27 cellular contexts compared by ENCODE assay signal in the genomic region with DNA sequence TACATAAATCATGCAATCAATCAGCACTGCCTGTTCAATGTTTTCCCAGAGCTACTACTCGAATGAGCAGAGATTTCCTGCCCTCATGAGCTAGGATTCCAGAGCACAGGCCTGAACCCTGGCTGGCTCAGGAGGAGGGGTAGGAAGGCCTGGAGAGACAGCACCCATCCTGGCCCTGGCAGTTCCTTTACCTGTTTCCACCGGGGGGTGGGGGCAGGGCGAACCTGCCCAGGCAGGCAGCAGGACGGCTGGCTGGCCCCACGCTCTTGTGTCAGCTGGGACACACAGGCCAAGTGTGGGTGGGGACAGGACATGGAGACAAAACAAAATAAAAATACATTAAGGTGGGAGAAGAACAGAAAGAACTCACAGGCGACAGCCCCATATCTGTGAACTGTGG.
DNase-seq lines count a peak whose midpoint lies in the region; ATAC-seq, FAIRE-seq and TF ChIP-seq lines count a peak whose summit lies in the region.
"Had no signal": no experiment of that assay in that cellular context is flagged by ENCODE, and none has a peak within 500 bp of the region (broad histone marks: within the 10 kb centered on the region; RNA-seq: fewer than 3 reads in every experiment).

No MANE protein-coding gene starts in this region.

- no peak overlapping the region for H3K9ac ChIP-seq in trophoblast cell (ENCODE audit: low read length)

- H3K4me3 ChIP-seq in CD4-positive, CD25-positive, alpha-beta regulatory T cell (ENCODE audit: low read depth, low read length) = no peak overlapping the region
- no peak overlapping the region for H3K4me3 ChIP-seq in bronchial epithelial cell (ENCODE audit: low read depth, low read length)
- no peak overlapping the region for H3K4me3 ChIP-seq in trophoblast cell (ENCODE audit: low read depth, low read length)
- no peak overlapping the region for H3K4me3 ChIP-seq in transverse colon
- H3K4me3 ChIP-seq: A549, MG63, stomach had no signal

- H3K36me3 Mint-ChIP-seq in CD4-positive, CD25-positive, alpha-beta regulatory T cell = peaks cover 57% of the 10 kb centered on the region
- peaks cover 7% of the 10 kb centered on the region for H3K36me3 Mint-ChIP-seq in activated T-helper 1 cell treated with anti-CD3 and anti-CD28 coated beads, Interleukin-12 subunit alpha, Interleukin-12 subunit beta, Interleukin-2, Interleukin-4 antibody, amounts not matched to agents 30 ng/mL and 10 ng/mL and 1 ng/mL, durations not matched to agents 14 hours and 24 hours and 36 hours (ENCODE audit: low read depth)

- no peak overlapping the region for H4K12ac ChIP-seq in trophoblast cell (ENCODE audit: low read depth, low read length)

- H3K4me3 Mint-ChIP-seq in CD4-positive, CD25-positive, alpha-beta regulatory T cell = no peak overlapping the region
- H3K4me3 Mint-ChIP-seq in activated T-helper 1 cell treated with anti-CD3 and anti-CD28 coated beads, Interleukin-12 subunit alpha, Interleukin-12 subunit beta, Interleukin-2, Interleukin-4 antibody, amounts not matched to agents 30 ng/mL and 10 ng/mL and 1 ng/mL, durations not matched to agents 14 hours and 24 hours and 36 hours = no peak overlapping the region
- H3K4me3 Mint-ChIP-seq: effector memory CD8-positive, alpha-beta T cell; IgD-negative memory B cell; natural killer cell treated with Interleukin-12 subunit alpha and Interleukin-12 subunit beta and Interleukin-15 and Interleukin-18, amount 100 ng/mL, for 72 hours had no signal

- no peak overlapping the region for H3K23ac ChIP-seq in trophoblast cell (ENCODE audit: low read length)

- H3K9me3 Mint-ChIP-seq in CD4-positive, CD25-positive, alpha-beta regulatory T cell = no peaks in the 10 kb centered on the region
- H3K9me3 Mint-ChIP-seq in activated T-helper 1 cell treated with anti-CD3 and anti-CD28 coated beads, Interleukin-12 subunit alpha, Interleukin-12 subunit beta, Interleukin-2, Interleukin-4 antibody, amounts not matched to agents 30 ng/mL and 10 ng/mL and 1 ng/mL, durations not matched to agents 14 hours and 24 hours and 36 hours = no peaks in the 10 kb centered on the region
- H3K9me3 Mint-ChIP-seq: effector memory CD8-positive, alpha-beta T cell; IgD-negative memory B cell; natural killer cell treated with Interleukin-12 subunit alpha and Interleukin-12 subunit beta and Interleukin-15 and Interleukin-18, amount 100 ng/mL, for 72 hours had no signal

- H3K27ac Mint-ChIP-seq in CD4-positive, CD25-positive, alpha-beta regulatory T cell = peak overlapping the region in 2 of 3 donors; percentile 0 to 45
- no peak overlapping the region for H3K27ac Mint-ChIP-seq in activated T-helper 1 cell treated with anti-CD3 and anti-CD28 coated beads, Interleukin-12 subunit alpha, Interleukin-12 subunit beta, Interleukin-2, Interleukin-4 antibody, amounts not matched to agents 30 ng/mL and 10 ng/mL and 1 ng/mL, durations not matched to agents 14 hours and 24 hours and 36 hours
- H3K27ac Mint-ChIP-seq: effector memory CD8-positive, alpha-beta T cell; IgD-negative memory B cell; natural killer cell treated with Interleukin-12 subunit alpha and Interleukin-12 subunit beta and Interleukin-15 and Interleukin-18, amount 100 ng/mL, for 72 hours had no signal

- ATAC-seq in CD4-positive, CD25-positive, alpha-beta regulatory T cell (ENCODE audit: low read depth in 2 of 2) = no peak
- peak; percentile 60 for ATAC-seq in left ventricle myocardium superior
- ATAC-seq in HG02970 (IDR thresholded peaks at IDR 0.05; ENCODE audit: low FRiP score, unreplicated experiment) = no peak
- ATAC-seq: A549; effector memory CD8-positive, alpha-beta T cell; natural killer cell treated with Interleukin-12 subunit alpha and Interleukin-12 subunit beta and Interleukin-15 and Interleukin-18, amount 100 ng/mL, for 72 hours had no signal

- H3K4me2 ChIP-seq in trophoblast cell (ENCODE audit: low read length) = no peak overlapping the region
- H3K4me2 ChIP-seq: A549 had no signal

- no peak overlapping the region for H2BK5ac ChIP-seq in trophoblast cell (ENCODE audit: low read depth, low read length, poor library complexity)

- no peak overlapping the region for H2BK120ac ChIP-seq in trophoblast cell (ENCODE audit: insufficient read depth, low read length, poor library complexity)

- H3K4me1 ChIP-seq in CD4-positive, CD25-positive, alpha-beta regulatory T cell (ENCODE audit: control insufficient read depth, insufficient read depth, low read length, poor library complexity, severe bottlenecking) = no peaks in the 10 kb centered on the region
- H3K4me1 ChIP-seq in trophoblast cell (ENCODE audit: control insufficient read depth in 1 of 2, insufficient read depth in 2 of 2, low read length in 2 of 2) = peaks cover 2 to 4% of the 10 kb centered on the region in 2 experiments
- no peaks in the 10 kb centered on the region for H3K4me1 ChIP-seq in transverse colon
- H3K4me1 ChIP-seq: A549, stomach had no signal

- no peak for TF ChIP-seq CTCF in bronchial epithelial cell (IDR thresholded peaks at IDR 0.05; ENCODE audit: insufficient read depth, low read length, severe bottlenecking)
- no peak for TF ChIP-seq CTCF in transverse colon (IDR thresholded peaks at IDR 0.05)

- H3K27me3 Mint-ChIP-seq in CD4-positive, CD25-positive, alpha-beta regulatory T cell = no peaks in the 10 kb centered on the region
- H3K27me3 Mint-ChIP-seq in activated T-helper 1 cell treated with anti-CD3 and anti-CD28 coated beads, Interleukin-12 subunit alpha, Interleukin-12 subunit beta, Interleukin-2, Interleukin-4 antibody, amounts not matched to agents 30 ng/mL and 10 ng/mL and 1 ng/mL, durations not matched to agents 14 hours and 24 hours and 36 hours (ENCODE audit: insufficient read depth) = no peaks in the 10 kb centered on the region
- H3K27me3 Mint-ChIP-seq: effector memory CD8-positive, alpha-beta T cell; IgD-negative memory B cell; natural killer cell treated with Interleukin-12 subunit alpha and Interleukin-12 subunit beta and Interleukin-15 and Interleukin-18, amount 100 ng/mL, for 72 hours had no signal

- no peaks in the 10 kb centered on the region for H3K79me1 ChIP-seq in trophoblast cell (ENCODE audit: low read length)

- no peak overlapping the region for H2AK5ac ChIP-seq in trophoblast cell (ENCODE audit: low read length)

- H3K79me2 ChIP-seq in trophoblast cell (ENCODE audit: control insufficient read depth, insufficient read depth, low read length, poor library complexity) = no peaks in the 10 kb centered on the region

- in situ Hi-C loops in transverse colon (cut with MboI; ENCODE audit: low pct_ligation_motif_present in 1 of 4, low pct_unique_long_range_greater_than_20kb in 1 of 4, low sequenced_read_pairs in 3 of 4) = no loop called here

- no peak overlapping the region for H4K91ac ChIP-seq in trophoblast cell (ENCODE audit: low read depth, low read length)

- H3K18ac ChIP-seq in trophoblast cell (ENCODE audit: low read length) = no peak overlapping the region

- no peak overlapping the region for H2AFZ ChIP-seq in trophoblast cell (ENCODE audit: insufficient read depth, low read length, poor library complexity)

- FAIRE-seq in bronchial epithelial cell (lab: Jason Lieb, UNC) = no peak
- FAIRE-seq: A549, astrocyte, D721Med, islet of Langerhans had no signal

- no peaks in the 10 kb centered on the region for H3K4me1 Mint-ChIP-seq in CD4-positive, CD25-positive, alpha-beta regulatory T cell
- H3K4me1 Mint-ChIP-seq in activated T-helper 1 cell treated with anti-CD3 and anti-CD28 coated beads, Interleukin-12 subunit alpha, Interleukin-12 subunit beta, Interleukin-2, Interleukin-4 antibody, amounts not matched to agents 30 ng/mL and 10 ng/mL and 1 ng/mL, durations not matched to agents 14 hours and 24 hours and 36 hours (ENCODE audit: low read depth) = no peaks in the 10 kb centered on the region
- H3K4me1 Mint-ChIP-seq: IgD-negative memory B cell had no signal

- TF ChIP-seq POLR2A in transverse colon (IDR thresholded peaks at IDR 0.05) = no peak

- H4K8ac ChIP-seq in trophoblast cell (ENCODE audit: low read depth, low read length) = no peak overlapping the region

- no peak overlapping the region for H3K14ac ChIP-seq in trophoblast cell (ENCODE audit: low read length)

- H2BK12ac ChIP-seq in trophoblast cell (ENCODE audit: low read length) = no peak overlapping the region

- peaks cover 53% of the 10 kb centered on the region for H3K36me3 ChIP-seq in CD4-positive, CD25-positive, alpha-beta regulatory T cell (ENCODE audit: control insufficient read depth, insufficient read depth, low read length)
- H3K36me3 ChIP-seq in bronchial epithelial cell (ENCODE audit: control insufficient read depth, insufficient read depth, low read length) = peaks cover 31% of the 10 kb centered on the region
- H3K36me3 ChIP-seq in trophoblast cell (ENCODE audit: control insufficient read depth in 1 of 2, insufficient read depth in 2 of 2, low read length in 2 of 2) = peaks cover 19 to 35% of the 10 kb centered on the region in 2 experiments
- peaks cover 0 to 60% (median 14%) of the 10 kb centered on the region in 4 donors for H3K36me3 ChIP-seq in transverse colon

- no CpG with 5 or more reads among the region's 6 CpGs for WGBS in trophoblast cell (ENCODE audit: extremely low coverage, insufficient coverage, insufficient read length)
- WGBS in transverse colon (ENCODE audit: low coverage in 1 of 2), 2 donors = 38 to 75% methylated on average over 3 to 6 of the region's 6 CpGs

- no peak for DNase-seq in CD4-positive, CD25-positive, alpha-beta regulatory T cell
- peak; percentile 67 for DNase-seq in bronchial epithelial cell (ENCODE audit: low read depth)
- DNase-seq in left ventricle myocardium superior = peak; percentile 61
- no peak for DNase-seq in trophoblast cell
- no peak for DNase-seq in SIG-M5 treated with dmso at 0.1 percent for 504 hours (lab: John Stamatoyannopoulos, UW; ENCODE audit: unreplicated experiment)
- no peak for DNase-seq in transverse colon
- DNase-seq in activated T-helper 1 cell treated with anti-CD3 and anti-CD28 coated beads, Interleukin-12 subunit alpha, Interleukin-12 subunit beta, Interleukin-2, Interleukin-4 antibody, amounts not matched to agents 30 ng/mL and 10 ng/mL and 1 ng/mL, durations not matched to agents 14 hours and 24 hours and 36 hours (ENCODE audit: low spot score) = no peak
- DNase-seq: activated CD4-positive, alpha-beta T cell treated with anti-CD3 and anti-CD28 coated beads for 1 hour; activated CD8-positive, alpha-beta memory T cell treated with anti-CD3 and anti-CD28 coated beads for 24 hours; activated naive CD4-positive, alpha-beta T cell treated with anti-CD3 and anti-CD28 coated beads, Interleukin-2, amount 50 U/mL, for 16 hours; activated T-cell treated with anti-CD3 and anti-CD28 coated beads, Interleukin-2, amount 50 U/mL, for 48 hours; effector memory CD8-positive, alpha-beta T cell; hypothalamus; MG63; NCI-H1417 treated with DMSO at 0.1 percent for 48 hours; NCI-H526; SHP77; stimulated activated CD4-positive, alpha-beta T cell treated with anti-CD3 and anti-CD28 coated beads, Interleukin-4, amount 100 ng/mL, for 24 hours; stomach had no signal

- no peak overlapping the region for H3K4ac ChIP-seq in trophoblast cell (ENCODE audit: low read depth, low read length)

- no peak overlapping the region for H3K27ac ChIP-seq in CD4-positive, CD25-positive, alpha-beta regulatory T cell (ENCODE audit: insufficient read depth, low read length, poor library complexity, severe bottlenecking)
- peak overlapping the region; percentile 44 for H3K27ac ChIP-seq in trophoblast cell (ENCODE audit: low read depth, low read length)
- H3K27ac ChIP-seq in transverse colon = no peak overlapping the region
- H3K27ac ChIP-seq: A549, HL-60, stomach had no signal

- no peaks in the 10 kb centered on the region for H3K9me3 ChIP-seq in CD4-positive, CD25-positive, alpha-beta regulatory T cell (ENCODE audit: control insufficient read depth in 2 of 2, low read length in 2 of 2)
- H3K9me3 ChIP-seq in trophoblast cell (ENCODE audit: insufficient read depth, low read depth, low read length) (no peaks in the 10 kb centered on the region), transverse colon (no peaks in the 10 kb centered on the region)
- H3K9me3 ChIP-seq: A549, MG63, stomach had no signal

- no peak for TF ChIP-seq EP300 in transverse colon (IDR thresholded peaks at IDR 0.05; ENCODE audit: low read depth)

- intact Hi-C loops in left ventricle myocardium superior (cut with micrococcal nuclease) = no loop called here
- intact Hi-C loops in transverse colon (cut with DNase I; ENCODE audit: low total_unique reads) = loop anchor here (10.0 kb wide), 1 partner anchor 59 kb away; no protein-coding TSS in a partner anchor
- intact Hi-C loops in activated T-helper 1 cell treated with anti-CD3 and anti-CD28 coated beads, Interleukin-12 subunit alpha, Interleukin-12 subunit beta, Interleukin-2, Interleukin-4 antibody, amounts not matched to agents 30 ng/mL and 10 ng/mL and 1 ng/mL, durations not matched to agents 14 hours and 24 hours and 36 hours (cut with micrococcal nuclease) = no loop called here

- no peaks in the 10 kb centered on the region for H3K27me3 ChIP-seq in CD4-positive, CD25-positive, alpha-beta regulatory T cell (ENCODE audit: control insufficient read depth, insufficient read depth, low read length)
- H3K27me3 ChIP-seq in bronchial epithelial cell (ENCODE audit: control insufficient read depth, insufficient read depth, low read length) (no peaks in the 10 kb centered on the region), trophoblast cell (ENCODE audit: insufficient read depth, low read length) (no peaks in the 10 kb centered on the region), transverse colon (no peaks in the 10 kb centered on the region)
- H3K27me3 ChIP-seq: MG63, stomach had no signal

Comparison
In these comparisons a context has a peak if more than half of its experiments do, and no peak if none do; other contexts are left out.
1. DNase-seq: peak in bronchial epithelial cell (single experiment) and left ventricle myocardium superior (single experiment); none in CD4-positive, CD25-positive, alpha-beta regulatory T cell (0 of 3), trophoblast cell (0 of 2), SIG-M5 treated with dmso at 0.1 percent for 504 hours (single experiment), transverse colon (single experiment) and activated T-helper 1 cell treated with anti-CD3 and anti-CD28 coated beads, Interleukin-12 subunit alpha, Interleukin-12 subunit beta, Interleukin-2, Interleukin-4 antibody, amounts not matched to agents 30 ng/mL and 10 ng/mL and 1 ng/mL, durations not matched to agents 14 hours and 24 hours and 36 hours (single experiment).